In the genomic region with DNA sequence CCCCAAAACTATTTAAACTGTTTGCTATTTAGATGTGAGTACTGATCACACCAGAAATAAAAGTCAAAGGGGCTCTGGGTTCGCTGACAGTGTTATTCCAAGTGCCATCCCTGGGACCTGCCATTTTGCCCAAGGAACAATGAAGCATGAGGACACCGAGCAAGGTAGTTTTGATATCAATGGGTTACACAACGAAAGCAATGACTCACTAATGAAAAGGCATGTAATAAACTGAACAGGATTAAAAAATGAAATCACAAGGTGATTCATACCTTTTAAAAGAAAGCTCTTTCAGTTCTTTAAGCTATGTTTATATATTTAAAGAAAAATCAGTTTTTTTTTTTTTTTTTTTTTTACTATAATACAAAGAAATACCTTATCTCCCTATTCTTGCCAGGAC, we compare ENCODE assay signal across 27 cellular contexts.
"Had no signal": no experiment of that assay in that cellular context is flagged by ENCODE, and none has a peak within 500 bp of the region (broad histone marks: within the 10 kb centered on the region; RNA-seq: fewer than 3 reads in every experiment).

No MANE protein-coding gene starts in this region.

- H3K36me3 Mint-ChIP-seq: naive B cell; stimulated activated naive B cell treated with anti-CD40 and anti-IgM and Interleukin-4, amounts not matched to agents 10 μg/mL and 1 μg/mL and 100 μg/mL, for 72 hours had no signal

- H3K27ac Mint-ChIP-seq: naive B cell; nephron; progenitor cell of endocrine pancreas; stimulated activated naive B cell treated with anti-CD40 and anti-IgM and Interleukin-4, amounts not matched to agents 10 μg/mL and 1 μg/mL and 100 μg/mL, for 72 hours; stimulated activated naive CD8-positive, alpha-beta T cell treated with anti-CD3 and anti-CD28 coated beads, Interleukin-15, amount 100 ng/mL, for 72 hours had no signal

- ATAC-seq: heart left ventricle; left colon; left ventricle myocardium superior; pancreas; sciatic nerve; stimulated activated naive B cell treated with anti-CD40 and anti-IgM and Interleukin-4, amounts not matched to agents 10 μg/mL and 1 μg/mL and 100 μg/mL, for 72 hours; stimulated activated naive CD8-positive, alpha-beta T cell treated with anti-CD3 and anti-CD28 coated beads, Interleukin-15, amount 100 ng/mL, for 72 hours; upper lobe of right lung had no signal

- H3K4me3 ChIP-seq: dorsolateral prefrontal cortex, heart left ventricle, lung, pancreas, spleen, testis, tibial nerve, upper lobe of right lung, vagina had no signal

- H3K4me3 Mint-ChIP-seq: naive B cell; nephron; stimulated activated naive B cell treated with anti-CD40 and anti-IgM and Interleukin-4, amounts not matched to agents 10 μg/mL and 1 μg/mL and 100 μg/mL, for 72 hours; stimulated activated naive CD8-positive, alpha-beta T cell treated with anti-CD3 and anti-CD28 coated beads, Interleukin-15, amount 100 ng/mL, for 72 hours had no signal

- H3K4me1 Mint-ChIP-seq: naive B cell; nephron; stimulated activated naive B cell treated with anti-CD40 and anti-IgM and Interleukin-4, amounts not matched to agents 10 μg/mL and 1 μg/mL and 100 μg/mL, for 72 hours; stimulated activated naive CD8-positive, alpha-beta T cell treated with anti-CD3 and anti-CD28 coated beads, Interleukin-15, amount 100 ng/mL, for 72 hours had no signal

- H3K4me1 ChIP-seq: heart left ventricle, pancreas, spleen, testis, tibial nerve, upper lobe of right lung, vagina had no signal

- H3K9me3 Mint-ChIP-seq: nephron; stimulated activated naive B cell treated with anti-CD40 and anti-IgM and Interleukin-4, amounts not matched to agents 10 μg/mL and 1 μg/mL and 100 μg/mL, for 72 hours; stimulated activated naive CD8-positive, alpha-beta T cell treated with anti-CD3 and anti-CD28 coated beads, Interleukin-15, amount 100 ng/mL, for 72 hours had no signal

- DNase-seq: cortex of kidney; dorsolateral prefrontal cortex; effector memory CD4-positive, alpha-beta T cell; foreskin melanocyte; heart left ventricle; hippocampal formation; left colon; left ventricle myocardium superior; mesendoderm; naive B cell; occipital lobe; pancreas; retina; spleen; stimulated activated CD4-positive, alpha-beta T cell treated with anti-CD3 and anti-CD28 coated beads, Interleukin-15, amount 100 ng/mL, for 24 hours; stimulated activated CD4-positive, alpha-beta T cell treated with anti-CD3 and anti-CD28 coated beads, Interleukin-1b, Interleukin-23, amount 100 ng/mL, for 48 hours; stimulated activated CD4-positive, alpha-beta T cell treated with anti-CD3 and anti-CD28 coated beads, Interleukin-4, amount 100 ng/mL, for 24 hours; stimulated activated naive B cell treated with anti-CD40 and anti-IgM and Interleukin-4, amounts not matched to agents 10 μg/mL and 1 μg/mL and 100 μg/mL, for 72 hours; stimulated activated naive CD8-positive, alpha-beta T cell treated with anti-CD3 and anti-CD28 coated beads, Interleukin-15, amount 100 ng/mL, for 72 hours; testis; upper lobe of right lung had no signal

- H3K9me3 ChIP-seq: heart left ventricle, pancreas, spleen, testis, tibial nerve, upper lobe of right lung, vagina had no signal

- H3K27ac ChIP-seq: dorsolateral prefrontal cortex, heart left ventricle, pancreas, spleen, testis, tibial nerve, upper lobe of right lung, vagina had no signal

- H3K36me3 ChIP-seq: heart left ventricle, pancreas, spleen, tibial nerve, upper lobe of right lung, vagina had no signal

- H3K27me3 Mint-ChIP-seq: naive B cell; progenitor cell of endocrine pancreas; stimulated activated naive B cell treated with anti-CD40 and anti-IgM and Interleukin-4, amounts not matched to agents 10 μg/mL and 1 μg/mL and 100 μg/mL, for 72 hours; stimulated activated naive CD8-positive, alpha-beta T cell treated with anti-CD3 and anti-CD28 coated beads, Interleukin-15, amount 100 ng/mL, for 72 hours had no signal

- H3K27me3 ChIP-seq: dorsolateral prefrontal cortex, heart left ventricle, pancreas, spleen, testis, tibial nerve, upper lobe of right lung, vagina had no signal
